19 cellular contexts compared by ENCODE assay signal in the genomic region with DNA sequence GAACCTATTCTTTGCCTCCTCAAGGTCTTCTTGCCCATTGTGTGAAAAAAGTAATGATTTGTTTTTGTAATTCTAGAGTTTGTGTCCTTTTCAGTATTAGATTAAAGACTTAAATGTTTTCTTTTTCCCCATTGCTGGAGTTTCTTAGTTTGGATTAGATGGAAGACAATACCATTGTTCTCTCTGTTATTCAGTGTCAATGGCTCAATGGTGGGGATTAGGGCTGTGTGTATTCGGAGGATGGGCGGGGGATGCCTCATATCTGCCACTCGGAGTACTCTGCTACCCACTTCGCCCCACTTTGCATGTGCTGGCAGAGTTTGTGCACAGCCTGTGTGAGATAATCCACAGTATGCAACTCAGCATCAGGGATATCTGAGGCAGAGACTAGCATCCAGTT.
"Had no signal": no experiment of that assay in that cellular context is flagged by ENCODE, and none has a peak within 500 bp of the region (broad histone marks: within the 10 kb centered on the region; RNA-seq: fewer than 3 reads in every experiment).

No MANE protein-coding gene starts in this region.

- H3K36me3 ChIP-seq: cardiac muscle cell, pancreas, right atrium auricular region, thyroid gland had no signal

- DNase-seq: activated CD4-positive, alpha-beta memory T cell treated with anti-CD3 and anti-CD28 coated beads, Interleukin-2, amount 10 ng/mL, durations not matched to agents 7 days and 5 days; activated CD4-positive, alpha-beta T cell treated with anti-CD3 and anti-CD28 coated beads, Interleukin-2, amount 10 ng/mL, durations not matched to agents 24 days and 14 days; activated gamma-delta T cell; activated T-cell treated with anti-CD3 and anti-CD28 coated beads, Interleukin-2, amount 50 U/mL, for 72 hours; anterior cingulate cortex; body of pancreas; dermis blood vessel endothelial cell; effector CD8-positive, alpha-beta T cell; foreskin melanocyte; left ventricle myocardium superior; mammary epithelial cell; midbrain; pancreas; psoas muscle; stimulated activated CD4-positive, alpha-beta T cell treated with anti-CD3 and anti-CD28 coated beads, Interleukin-1b, Interleukin-23, amount 100 ng/mL, for 48 hours; substantia nigra; thyroid gland had no signal

- H3K9me3 ChIP-seq: body of pancreas, pancreas, psoas muscle, right atrium auricular region, thyroid gland had no signal

- H3K4me1 ChIP-seq: body of pancreas, pancreas, psoas muscle, right atrium auricular region, thyroid gland had no signal

- H3K27ac ChIP-seq: body of pancreas, cardiac muscle cell, pancreas, psoas muscle, right atrium auricular region, thyroid gland had no signal

- H3K27me3 ChIP-seq: body of pancreas, cardiac muscle cell, pancreas, right atrium auricular region, thyroid gland had no signal

- H3K4me3 ChIP-seq: body of pancreas, cardiac muscle cell, pancreas, psoas muscle, right atrium auricular region, thyroid gland had no signal
